ENCODE assay signal across 17 cellular contexts in genomic region chr14:68569970-68570409, GRCh38.
DNase-seq lines count a peak whose midpoint lies in the region; ATAC-seq and TF ChIP-seq lines count a peak whose summit lies in the region.
"Had no signal": no experiment of that assay in that cellular context is flagged by ENCODE, and none has a peak within 500 bp of the region (broad histone marks: within the 10 kb centered on the region; RNA-seq: fewer than 3 reads in every experiment).

No MANE protein-coding gene starts in this region.

- peak overlapping the region; percentile 12; the same call in 1 of the 2 replicates for H3K27ac ChIP-seq in HUES64 (ENCODE audit: low read depth, low read length)
- H3K27ac ChIP-seq in lower lobe of right lung: peak overlapping the region; percentile 86
- peak overlapping the region; percentile 75 to 86 (median 81) for H3K27ac ChIP-seq in stomach

- H3K9me3 Mint-ChIP-seq in activated naive CD8-positive, alpha-beta T cell treated with anti-CD3 and anti-CD28 coated beads, Interleukin-2, amount 50 U/mL, for 24 hours: no peaks in the 10 kb centered on the region

- peaks cover 2% of the 10 kb centered on the region for H3K36me3 Mint-ChIP-seq in activated naive CD8-positive, alpha-beta T cell treated with anti-CD3 and anti-CD28 coated beads, Interleukin-2, amount 50 U/mL, for 24 hours (ENCODE audit: low read depth)
- H3K36me3 Mint-ChIP-seq: IgD-negative memory B cell had no signal

- peaks cover 8% of the 10 kb centered on the region for H3K4me1 ChIP-seq in HUES64 (ENCODE audit: insufficient read depth, low read length)
- H3K4me1 ChIP-seq in lower lobe of right lung: peaks cover 53% of the 10 kb centered on the region
- H3K4me1 ChIP-seq in stomach: peaks cover 26 to 49% (median 37%) of the 10 kb centered on the region in 4 donors
- H3K4me1 ChIP-seq: BE2C had no signal

- H3K27me3 ChIP-seq in HUES64 (ENCODE audit: insufficient read depth, low read length) (no peaks in the 10 kb centered on the region), lower lobe of right lung (ENCODE audit: low read depth) (no peaks in the 10 kb centered on the region), stomach (no peaks in the 10 kb centered on the region)
- H3K27me3 ChIP-seq: BE2C had no signal

- WGBS in HUES64: 89% methylated on average over 4 of the region's 4 CpGs
- 27 to 67% (median 36%) methylated on average over 4 of the region's 4 CpGs for WGBS in stomach, 5 donors

- H3K9ac ChIP-seq in HUES64 (ENCODE audit: low read depth, low read length): no peak overlapping the region

- H3K36me3 ChIP-seq in HUES64 (ENCODE audit: insufficient read depth, low read length) (no peaks in the 10 kb centered on the region), lower lobe of right lung (no peaks in the 10 kb centered on the region), stomach (no peaks in the 10 kb centered on the region)
- H3K36me3 ChIP-seq: BE2C had no signal

- no peak for TF ChIP-seq POLR2A in stomach (IDR thresholded peaks at IDR 0.05)

- no peaks in the 10 kb centered on the region; the same call in 1 of the 2 replicates for H3K9me3 ChIP-seq in HUES64 (ENCODE audit: insufficient read depth, low read depth, low read length)
- H3K9me3 ChIP-seq in lower lobe of right lung: peaks cover 3% of the 10 kb centered on the region
- no peaks in the 10 kb centered on the region for H3K9me3 ChIP-seq in stomach
- H3K9me3 ChIP-seq: BE2C had no signal

- TF ChIP-seq CTCF in lower lobe of right lung (IDR thresholded peaks at IDR 0.05) (no peak), stomach (IDR thresholded peaks at IDR 0.05) (no peak)

- peaks cover 9% of the 10 kb centered on the region for H3K4me1 Mint-ChIP-seq in activated naive CD8-positive, alpha-beta T cell treated with anti-CD3 and anti-CD28 coated beads, Interleukin-2, amount 50 U/mL, for 24 hours

- intact Hi-C loops in lower lobe of right lung (cut with DNase I): no loop called here
- intact Hi-C loops in stomach (cut with DNase I; ENCODE audit: low total_unique reads): no loop called here

- H3K4me3 Mint-ChIP-seq in activated naive CD8-positive, alpha-beta T cell treated with anti-CD3 and anti-CD28 coated beads, Interleukin-2, amount 50 U/mL, for 24 hours: no peak overlapping the region
- H3K4me3 Mint-ChIP-seq: IgD-negative memory B cell, T-helper 17 cell had no signal

- peak; percentile 52 to 85 for DNase-seq in dermis microvascular lymphatic vessel endothelial cell (ENCODE audit: low read depth in 2 of 2)
- DNase-seq in lower lobe of right lung: no peak
- DNase-seq in stomach: peak; percentile 73
- DNase-seq in NCI-H187 (lab: John Stamatoyannopoulos, UW): no peak
- DNase-seq in NCI-H1694 (lab: John Stamatoyannopoulos, UW): no peak
- DNase-seq in NAMALWA (ENCODE audit: low spot score): no peak
- DNase-seq in activated naive CD8-positive, alpha-beta T cell treated with anti-CD3 and anti-CD28 coated beads, Interleukin-2, amount 50 U/mL, for 24 hours: no peak
- DNase-seq: activated CD4-positive, alpha-beta T cell treated with anti-CD3 and anti-CD28 coated beads for 4 hours; activated T-cell treated with anti-CD3 and anti-CD28 coated beads, Interleukin-2, amount 50 U/mL, for 1 hour; BE2C; DMS79 treated with DMSO at 0.1 percent for 48 hours; effector CD8-positive, alpha-beta T cell; NCI-H1417 treated with DMSO at 0.1 percent for 48 hours; NCI-H524 treated with DMSO at 0.1 percent for 48 hours; T-helper 17 cell had no signal

- no peak overlapping the region for H3K4me3 ChIP-seq in HUES64 (ENCODE audit: low read length)
- no peak overlapping the region for H3K4me3 ChIP-seq in lower lobe of right lung
- no peak overlapping the region for H3K4me3 ChIP-seq in stomach

- no peak for TF ChIP-seq EP300 in stomach (IDR thresholded peaks at IDR 0.05)

- H3K27ac Mint-ChIP-seq in activated naive CD8-positive, alpha-beta T cell treated with anti-CD3 and anti-CD28 coated beads, Interleukin-2, amount 50 U/mL, for 24 hours: no peak overlapping the region
- H3K27ac Mint-ChIP-seq: T-helper 17 cell had no signal

- H3K27me3 Mint-ChIP-seq in activated naive CD8-positive, alpha-beta T cell treated with anti-CD3 and anti-CD28 coated beads, Interleukin-2, amount 50 U/mL, for 24 hours: no peaks in the 10 kb centered on the region
- H3K27me3 Mint-ChIP-seq: IgD-negative memory B cell, T-helper 17 cell had no signal

- peak; percentile 87 to 93 for ATAC-seq in lower lobe of right lung
- no peak for ATAC-seq in activated naive CD8-positive, alpha-beta T cell treated with anti-CD3 and anti-CD28 coated beads, Interleukin-2, amount 50 U/mL, for 24 hours
- ATAC-seq: T-helper 17 cell had no signal

Comparison
In these comparisons a context has a peak if more than half of its experiments do, and no peak if none do; other contexts are left out.
1. H3K27ac ChIP-seq: peak in every context shown above with its lines; median percentile 86 in lower lobe of right lung; 81 in stomach; 12 in HUES64.
2. DNase-seq: peak in dermis microvascular lymphatic vessel endothelial cell (2 of 2) and stomach (single experiment); none in lower lobe of right lung (single experiment), NCI-H187 (0 of 2), NCI-H1694 (single experiment), NAMALWA (single experiment) and activated naive CD8-positive, alpha-beta T cell treated with anti-CD3 and anti-CD28 coated beads, Interleukin-2, amount 50 U/mL, for 24 hours (single experiment).